Comparison of ENCODE assay signal across 18 cellular contexts in genomic region chr15:25792128-25792527, GRCh38.
A peak's percentile ranks its signal among the peaks of the same experiment; 100 is the strongest.
DNase-seq lines count a peak whose midpoint lies in the region; ATAC-seq and TF ChIP-seq lines count a peak whose summit lies in the region.
"Had no signal": no experiment of that assay in that cellular context is flagged by ENCODE, and none has a peak within 500 bp of the region (broad histone marks: within the 10 kb centered on the region; RNA-seq: fewer than 3 reads in every experiment).

No MANE protein-coding gene starts in this region.

- peak overlapping the region; percentile 29 for H3K27ac Mint-ChIP-seq in WTC11
- H3K27ac Mint-ChIP-seq in activated CD4-positive, alpha-beta T cell treated with anti-CD3 and anti-CD28 coated beads, Interleukin-2, amount 10 ng/mL, durations not matched to agents 7 days and 5 days: no peak overlapping the region

- ATAC-seq in WTC11 (no peak), GM18520 (IDR thresholded peaks at IDR 0.05; ENCODE audit: unreplicated experiment) (no peak)
- ATAC-seq: CD8-positive, alpha-beta T cell; HepG2; Panc1 had no signal

- peaks cover 61% of the 10 kb centered on the region for H3K4me1 Mint-ChIP-seq in WTC11
- H3K4me1 Mint-ChIP-seq in activated CD4-positive, alpha-beta T cell treated with anti-CD3 and anti-CD28 coated beads, Interleukin-2, amount 10 ng/mL, durations not matched to agents 7 days and 5 days: peaks cover 67% of the 10 kb centered on the region

- no peak for TF ChIP-seq CTCF in WTC11 (IDR thresholded peaks at IDR 0.05)

- POLR2A ChIA-PET in WTC11 (lab: Charles Lee): no interaction called here
- POLR2A ChIA-PET in activated CD4-positive, alpha-beta T cell treated with anti-CD3 and anti-CD28 coated beads, Interleukin-2, amount 10 ng/mL, durations not matched to agents 7 days and 5 days (lab: Charles Lee): no interaction called here

- H3K36me3 Mint-ChIP-seq in WTC11: no peaks in the 10 kb centered on the region
- H3K36me3 Mint-ChIP-seq in activated CD4-positive, alpha-beta T cell treated with anti-CD3 and anti-CD28 coated beads, Interleukin-2, amount 10 ng/mL, durations not matched to agents 7 days and 5 days (ENCODE audit: low read depth): peaks cover 6% of the 10 kb centered on the region

- CTCF ChIA-PET in WTC11 (lab: Charles Lee): no interaction called here
- CTCF ChIA-PET in activated CD4-positive, alpha-beta T cell treated with anti-CD3 and anti-CD28 coated beads, Interleukin-2, amount 10 ng/mL, durations not matched to agents 7 days and 5 days (lab: Charles Lee): no interaction called here

- H3K27me3 Mint-ChIP-seq in WTC11 (ENCODE audit: low read depth): no peaks in the 10 kb centered on the region
- no peaks in the 10 kb centered on the region for H3K27me3 Mint-ChIP-seq in activated CD4-positive, alpha-beta T cell treated with anti-CD3 and anti-CD28 coated beads, Interleukin-2, amount 10 ng/mL, durations not matched to agents 7 days and 5 days

- no peaks in the 10 kb centered on the region for H3K9me3 Mint-ChIP-seq in WTC11
- no peaks in the 10 kb centered on the region for H3K9me3 Mint-ChIP-seq in activated CD4-positive, alpha-beta T cell treated with anti-CD3 and anti-CD28 coated beads, Interleukin-2, amount 10 ng/mL, durations not matched to agents 7 days and 5 days
- H3K9me3 Mint-ChIP-seq: CD8-positive, alpha-beta T cell had no signal

- H3K4me3 Mint-ChIP-seq in WTC11: no peak overlapping the region
- H3K4me3 Mint-ChIP-seq in activated CD4-positive, alpha-beta T cell treated with anti-CD3 and anti-CD28 coated beads, Interleukin-2, amount 10 ng/mL, durations not matched to agents 7 days and 5 days: no peak overlapping the region
- H3K4me3 Mint-ChIP-seq: CD8-positive, alpha-beta T cell had no signal

- DNase-seq in activated effector memory CD4-positive, alpha-beta T cell treated with anti-CD3 and anti-CD28 coated beads, Interleukin-2, amount 50 U/mL, for 16 hours: peak; percentile 44
- DNase-seq in activated effector memory CD4-positive, alpha-beta T cell treated with Interleukin-2 at 50 U/mL for 16 hours: no peak
- no peak for DNase-seq in WTC11 (ENCODE audit: low spot score)
- DNase-seq in islet precursor cell: peak; percentile 17
- no peak for DNase-seq in NCI-H1436 (lab: John Stamatoyannopoulos, UW)
- no peak for DNase-seq in NCI-H1930 (lab: John Stamatoyannopoulos, UW)
- DNase-seq in activated CD4-positive, alpha-beta T cell treated with anti-CD3 and anti-CD28 coated beads, Interleukin-2, amount 10 ng/mL, durations not matched to agents 7 days and 5 days: no peak
- DNase-seq: CD8-positive, alpha-beta T cell; DND-41; GDM1; MM.1S; NCI-H1105; NCI-H187; NCI-H2171 treated with DMSO at 0.1 percent for 48 hours; SHP77 had no signal

TF ChIP-seq in WTC11, 78 proteins besides CTCF, POLR2A, EP300 and RAD21:
- TF ChIP-seq RORB (CRISPR knock-in tag; IDR thresholded peaks at IDR 0.05) (no peak), ERG (CRISPR knock-in tag; IDR thresholded peaks at IDR 0.05) (no peak), GABPB1 (CRISPR knock-in tag; IDR thresholded peaks at IDR 0.05) (no peak), OVOL2 (CRISPR knock-in tag; IDR thresholded peaks at IDR 0.05; ENCODE audit: borderline replicate concordance) (no peak), CBFB (CRISPR knock-in tag; IDR thresholded peaks at IDR 0.05; ENCODE audit: low read depth) (no peak), CDX4 (CRISPR knock-in tag; IDR thresholded peaks at IDR 0.05; ENCODE audit: borderline replicate concordance) (no peak), E2F5 (CRISPR knock-in tag; IDR thresholded peaks at IDR 0.05) (no peak), PRDM15 (CRISPR knock-in tag; IDR thresholded peaks at IDR 0.05) (no peak), SMAD4 (CRISPR knock-in tag; IDR thresholded peaks at IDR 0.05) (no peak), ZNF232 (CRISPR knock-in tag; IDR thresholded peaks at IDR 0.05) (no peak), ATF1 (CRISPR knock-in tag; IDR thresholded peaks at IDR 0.05) (no peak), ZNF281 (CRISPR knock-in tag; IDR thresholded peaks at IDR 0.05) (no peak), ATF2 (CRISPR knock-in tag; IDR thresholded peaks at IDR 0.05; ENCODE audit: borderline replicate concordance, low read depth) (no peak), ZNF671 (CRISPR knock-in tag; IDR thresholded peaks at IDR 0.05) (no peak)

Comparison
In these comparisons a context has a peak if more than half of its experiments do, and no peak if none do; other contexts are left out.
1. DNase-seq: peak in activated effector memory CD4-positive, alpha-beta T cell treated with anti-CD3 and anti-CD28 coated beads, Interleukin-2, amount 50 U/mL, for 16 hours (single experiment) and islet precursor cell (single experiment); none in activated effector memory CD4-positive, alpha-beta T cell treated with Interleukin-2 at 50 U/mL for 16 hours (single experiment), WTC11 (single experiment), NCI-H1436 (single experiment), NCI-H1930 (0 of 2) and activated CD4-positive, alpha-beta T cell treated with anti-CD3 and anti-CD28 coated beads, Interleukin-2, amount 10 ng/mL, durations not matched to agents 7 days and 5 days (single experiment).